14 cellular contexts compared by ENCODE assay signal in the genomic region with DNA sequence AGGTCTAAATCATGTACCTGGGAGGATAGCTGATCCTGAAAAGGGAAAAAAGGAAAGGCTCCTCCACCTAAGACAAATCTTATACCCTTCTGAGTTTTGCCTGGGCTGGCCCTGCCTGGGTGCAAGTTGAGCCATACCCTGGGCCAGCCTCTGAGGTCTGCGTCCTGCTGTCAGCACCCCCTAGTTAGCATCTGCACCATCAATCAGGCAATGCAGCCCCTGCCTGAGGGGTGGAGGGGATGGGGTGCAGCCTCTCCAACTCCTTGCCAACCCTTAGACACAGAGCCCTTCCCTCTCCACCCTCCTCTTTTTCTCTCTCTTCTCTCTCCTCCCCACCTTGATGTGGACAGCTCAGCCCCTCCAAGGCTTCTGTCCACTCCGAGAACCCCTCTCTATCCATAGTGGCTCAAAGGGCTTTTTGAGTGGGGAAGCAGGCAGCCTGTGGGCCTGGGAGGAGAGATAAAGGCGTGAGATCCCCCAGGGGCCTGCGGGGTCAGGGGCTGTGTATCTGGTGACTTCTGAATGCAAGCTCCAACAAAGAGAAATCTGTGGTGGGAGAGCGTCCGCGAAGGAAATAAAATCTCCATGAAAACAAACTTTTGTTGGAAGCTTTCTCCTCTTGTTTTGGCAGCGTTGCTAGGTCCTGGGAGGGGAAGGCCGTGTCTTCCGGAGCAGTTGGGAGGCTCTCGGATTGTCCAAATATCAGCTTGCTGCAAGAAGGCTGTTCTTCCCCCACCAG. TPM values are rescaled to one million over a fixed set of nuclear protein-coding genes. Genes with fewer than 3 reads are reported as not detected.
DNase-seq lines count a peak whose midpoint lies in the region; ATAC-seq, FAIRE-seq and TF ChIP-seq lines count a peak whose summit lies in the region.
"Had no signal": no experiment of that assay in that cellular context is flagged by ENCODE, and none has a peak within 500 bp of the region (broad histone marks: within the 10 kb centered on the region; RNA-seq: fewer than 3 reads in every experiment).

No MANE protein-coding gene starts in this region.

- H3K18ac ChIP-seq in mesendoderm (ENCODE audit: low read length) = no peak overlapping the region

- H3K4ac ChIP-seq in mesendoderm (ENCODE audit: low read depth, low read length) = no peak overlapping the region

- H3K4me1 ChIP-seq in astrocyte (ENCODE audit: insufficient read depth, low read length) (no peaks in the 10 kb centered on the region), mesendoderm (ENCODE audit: control insufficient read depth, low read depth, low read length) (peaks cover 7% of the 10 kb centered on the region), stomach (peaks cover 0 to 20% (median 11%) of the 10 kb centered on the region in 4 donors)

- H3K9me3 Mint-ChIP-seq in astrocyte (ENCODE audit: unreplicated experiment) = no peaks in the 10 kb centered on the region

- TF ChIP-seq EP300 in stomach (IDR thresholded peaks at IDR 0.05) = no peak

- H3K56ac ChIP-seq in mesendoderm (ENCODE audit: low read length) = peak overlapping the region; percentile 61

- no peak for FAIRE-seq in astrocyte (lab: Jason Lieb, UNC)
- FAIRE-seq: HTR-8/SVneo had no signal

- peak overlapping the region; percentile 34 for H3K23ac ChIP-seq in mesendoderm (ENCODE audit: low read length)

- H3K79me1 ChIP-seq in mesendoderm (ENCODE audit: low read length) = no peaks in the 10 kb centered on the region

- no peaks in the 10 kb centered on the region for H3K27me3 Mint-ChIP-seq in astrocyte (ENCODE audit: low read depth, unreplicated experiment)

- H2AK5ac ChIP-seq in mesendoderm (ENCODE audit: low read length) = no peak overlapping the region

- H2BK120ac ChIP-seq in mesendoderm (ENCODE audit: low read depth, low read length) = no peak overlapping the region

- intact Hi-C loops in stomach (cut with DNase I; ENCODE audit: low total_unique reads) = no loop called here

- no peak for TF ChIP-seq POLR2A in stomach (IDR thresholded peaks at IDR 0.05)

- no CpG with 5 or more reads among the region's 11 CpGs for WGBS in mesendoderm (ENCODE audit: extremely low coverage, insufficient coverage, low lambda C conversion rate)
- WGBS in stomach, 5 donors = 54 to 66% (median 58%) methylated on average over 11 of the region's 11 CpGs

- H3K4me3 Mint-ChIP-seq in astrocyte (ENCODE audit: unreplicated experiment) = peak overlapping the region; percentile 16

- H2AFZ ChIP-seq in astrocyte (ENCODE audit: low read depth, low read length) = no peak overlapping the region

- H3K36me3 ChIP-seq in astrocyte (ENCODE audit: insufficient read depth, low read length) = no peaks in the 10 kb centered on the region
- no peaks in the 10 kb centered on the region for H3K36me3 ChIP-seq in mesendoderm (ENCODE audit: control insufficient read depth, insufficient read depth, low read length)
- H3K36me3 ChIP-seq in stomach = no peaks in the 10 kb centered on the region
- H3K36me3 ChIP-seq: BLaER1 had no signal

- H3K4me1 Mint-ChIP-seq in astrocyte (ENCODE audit: low read depth, unreplicated experiment) = peaks cover 77% of the 10 kb centered on the region

- H4K20me1 ChIP-seq in astrocyte (ENCODE audit: insufficient read depth, low read length) = peaks cover 61% of the 10 kb centered on the region
- H4K20me1 ChIP-seq: BLaER1 had no signal

- TF ChIP-seq CTCF in astrocyte (IDR thresholded peaks at IDR 0.05; ENCODE audit: insufficient read depth, low read depth, low read length) = no peak
- TF ChIP-seq CTCF in fibroblast of villous mesenchyme (IDR thresholded peaks at IDR 0.05; ENCODE audit: insufficient read depth, low read depth, low read length) = no peak
- TF ChIP-seq CTCF in stomach (IDR thresholded peaks at IDR 0.05) = no peak

- H3K4me3 ChIP-seq in astrocyte (ENCODE audit: insufficient read depth, low read depth, low read length) = no peak overlapping the region
- H3K4me3 ChIP-seq in fibroblast of villous mesenchyme (ENCODE audit: low read depth, low read length) = no peak overlapping the region
- H3K4me3 ChIP-seq in mesendoderm (ENCODE audit: low read length) = no peak overlapping the region
- no peak overlapping the region for H3K4me3 ChIP-seq in stomach
- H3K4me3 ChIP-seq: BLaER1 had no signal

- DNase-seq in astrocyte (ENCODE audit: low read depth) = no peak
- peak; percentile 21 for DNase-seq in fibroblast of villous mesenchyme (ENCODE audit: low read depth)
- no peak for DNase-seq in mesendoderm
- DNase-seq in stomach = no peak
- DNase-seq in NCI-H1694 treated with DMSO at 0.1 percent for 48 hours (lab: John Stamatoyannopoulos, UW) = no peak
- DNase-seq in D341Med (ENCODE audit: low spot score) = no peak
- DNase-seq in HuH-7.5 (ENCODE audit: low spot score) = no peak
- DNase-seq: amniotic stem cell, NCI-H1092 treated with DMSO at 0.1 percent for 48 hours, NCI-H526 had no signal

- no peak overlapping the region for H4K8ac ChIP-seq in mesendoderm (ENCODE audit: low read depth, low read length)

- no peak overlapping the region for H3K27ac ChIP-seq in astrocyte (ENCODE audit: low read depth, low read length)
- H3K27ac ChIP-seq in mesendoderm (ENCODE audit: low read depth, low read length) = no peak overlapping the region
- peak overlapping the region in 3 of 5 donors; percentile 44 to 59 (median 52) for H3K27ac ChIP-seq in stomach
- H3K27ac ChIP-seq: BLaER1, VCaP had no signal

- H3K79me2 ChIP-seq in astrocyte (ENCODE audit: insufficient read depth, low read length) = peaks cover 11% of the 10 kb centered on the region
- H3K79me2 ChIP-seq in mesendoderm (ENCODE audit: control insufficient read depth, insufficient read depth, low read length) = no peaks in the 10 kb centered on the region

- H2BK5ac ChIP-seq in mesendoderm (ENCODE audit: low read length) = no peak overlapping the region

- H3K36me3 Mint-ChIP-seq in astrocyte (ENCODE audit: low read depth, unreplicated experiment) = peaks cover 8% of the 10 kb centered on the region

- H3K9me3 ChIP-seq in astrocyte (ENCODE audit: insufficient read depth, low read depth, low read length) = no peaks in the 10 kb centered on the region
- H3K9me3 ChIP-seq in stomach = no peaks in the 10 kb centered on the region
- H3K9me3 ChIP-seq: BLaER1 had no signal

- no peak for ATAC-seq in GM19324 (IDR thresholded peaks at IDR 0.05; ENCODE audit: low FRiP score, unreplicated experiment)

- H4K5ac ChIP-seq in mesendoderm (ENCODE audit: low read length) = peak overlapping the region; percentile 88

- no peaks in the 10 kb centered on the region for H3K27me3 ChIP-seq in astrocyte (ENCODE audit: insufficient read depth, low read length)
- no peaks in the 10 kb centered on the region for H3K27me3 ChIP-seq in mesendoderm (ENCODE audit: insufficient read depth, low read length, poor library complexity)
- no peaks in the 10 kb centered on the region for H3K27me3 ChIP-seq in stomach
- H3K27me3 ChIP-seq: BLaER1 had no signal

- no peak overlapping the region for H3K4me2 ChIP-seq in astrocyte (ENCODE audit: low read length)
- no peak overlapping the region for H3K4me2 ChIP-seq in mesendoderm (ENCODE audit: low read length)

- H2BK15ac ChIP-seq in mesendoderm (replicated peaks; ENCODE audit: low read depth) = no peak overlapping the region

- H3K9ac ChIP-seq in astrocyte (ENCODE audit: low read length) (no peak overlapping the region), mesendoderm (ENCODE audit: low read length) (peak overlapping the region; percentile 17)
- H3K9ac ChIP-seq: BLaER1 had no signal

- peak overlapping the region; percentile 85 for H3K27ac Mint-ChIP-seq in astrocyte (ENCODE audit: unreplicated experiment)

RNA-seq across cellular contexts. Expression of a gene that starts 50.1 kb away (rescaled TPM):
- total RNA-seq in astrocyte (53.4 and 69.9 TPM in 2 replicates), fibroblast of villous mesenchyme (0.86 and 2.9 TPM in 2 replicates), stomach (1 to 10 TPM in 4 of 5 donors, not detected in 1; 1.3 to 4.9 (median 2.8) TPM)
- 0.46 TPM for polyA plus RNA-seq in mesendoderm (2013, experiment 1 of 2)
- 0.59 TPM for polyA plus RNA-seq in mesendoderm (2013, experiment 2 of 2)
- polyA plus RNA-seq in stomach = 1 to 10 TPM in 2 of 3 donors, under 1 TPM in 1; 0.83 to 4.3 (median 2.1) TPM

Comparison
In these comparisons a context has a peak if more than half of its experiments do, and no peak if none do; other contexts are left out.
1. H3K27ac ChIP-seq: peak in stomach (3 of 5); none in astrocyte (single experiment) and mesendoderm (single experiment).